Comparison of ENCODE assay signal across 8 cellular contexts in genomic region chr11:125123947-125124633, GRCh38. TPM values are rescaled to one million over a fixed set of nuclear protein-coding genes. Genes with fewer than 3 reads are reported as not detected.
DNase-seq lines count a peak whose midpoint lies in the region; ATAC-seq lines count a peak whose summit lies in the region.

No MANE protein-coding gene starts in this region.

- H3K4me1 Mint-ChIP-seq in activated CD8-positive, alpha-beta T cell treated with anti-CD3 and anti-CD28 coated beads, Interleukin-2, amount 10 ng/mL, durations not matched to agents 7 days and 5 days (ENCODE audit: low read depth), result no peaks in the 10 kb centered on the region

- no peak overlapping the region for H3K27ac Mint-ChIP-seq in activated CD8-positive, alpha-beta T cell treated with anti-CD3 and anti-CD28 coated beads, Interleukin-2, amount 10 ng/mL, durations not matched to agents 7 days and 5 days

- no peaks in the 10 kb centered on the region for H3K36me3 Mint-ChIP-seq in activated CD8-positive, alpha-beta T cell treated with anti-CD3 and anti-CD28 coated beads, Interleukin-2, amount 10 ng/mL, durations not matched to agents 7 days and 5 days (ENCODE audit: low read depth)

- peak; percentile 16 to 43 (median 26) for DNase-seq in NCI-H1417 (lab: John Stamatoyannopoulos, UW)
- no peak for DNase-seq in NCI-H1417 treated with DMSO at 0.1 percent for 48 hours (lab: John Stamatoyannopoulos, UW)
- DNase-seq in NCI-H2081 (lab: John Stamatoyannopoulos, UW), result peak; percentile 49 to 82
- peak; percentile 53 for DNase-seq in activated CD8-positive, alpha-beta T cell treated with anti-CD3 and anti-CD28 coated beads, Interleukin-2, amount 10 ng/mL, durations not matched to agents 7 days and 5 days
- peak; percentile 56 for DNase-seq in globus pallidus (ENCODE audit: low spot score)
- DNase-seq in pulmonary artery endothelial cell (ENCODE audit: low read depth, low spot score), result peak; percentile 39

- CTCF ChIA-PET in activated CD8-positive, alpha-beta T cell treated with anti-CD3 and anti-CD28 coated beads, Interleukin-2, amount 10 ng/mL, durations not matched to agents 7 days and 5 days (lab: Charles Lee), result interaction anchor here (0.7 to 4.8 kb wide), 20 partner anchors 9 to 555 kb away, joined by 3 to 54 read pairs (median 6); partner anchors contain the start of genes CCDC15, OR8A1, SLC37A2 and TMEM218

- H3K4me3 Mint-ChIP-seq in activated CD8-positive, alpha-beta T cell treated with anti-CD3 and anti-CD28 coated beads, Interleukin-2, amount 10 ng/mL, durations not matched to agents 7 days and 5 days, result no peak overlapping the region

- ATAC-seq in HG02571 (IDR thresholded peaks at IDR 0.05; ENCODE audit: unreplicated experiment), result peak; percentile 82
- ATAC-seq in activated CD8-positive, alpha-beta T cell treated with anti-CD3 and anti-CD28 coated beads, Interleukin-2, amount 10 ng/mL, durations not matched to agents 7 days and 5 days, result peak; percentile 77
- ATAC-seq in HG03097 (IDR thresholded peaks at IDR 0.05; ENCODE audit: low FRiP score, unreplicated experiment), result no peak

- POLR2A ChIA-PET in activated CD8-positive, alpha-beta T cell treated with anti-CD3 and anti-CD28 coated beads, Interleukin-2, amount 10 ng/mL, durations not matched to agents 7 days and 5 days (lab: Charles Lee), result no interaction called here

- no peaks in the 10 kb centered on the region for H3K9me3 Mint-ChIP-seq in activated CD8-positive, alpha-beta T cell treated with anti-CD3 and anti-CD28 coated beads, Interleukin-2, amount 10 ng/mL, durations not matched to agents 7 days and 5 days (ENCODE audit: insufficient read depth)

- H3K27me3 Mint-ChIP-seq in activated CD8-positive, alpha-beta T cell treated with anti-CD3 and anti-CD28 coated beads, Interleukin-2, amount 10 ng/mL, durations not matched to agents 7 days and 5 days (ENCODE audit: low read depth), result peaks cover 22% of the 10 kb centered on the region

RNA-seq across cellular contexts. Expression of gene TMEM218, which starts 12.7 kb away (rescaled TPM):
- total RNA-seq in activated CD8-positive, alpha-beta T cell treated with anti-CD3 and anti-CD28 coated beads, Interleukin-2, amount 10 ng/mL, durations not matched to agents 7 days and 5 days, result 10 to 100 TPM; 14.9 to 17.4 TPM
- total RNA-seq in pulmonary artery endothelial cell, result 19.6 and 27.6 TPM in 2 replicates

RNA-seq across cellular contexts. Expression of gene PKNOX2, which starts 40.5 kb away (rescaled TPM):
- total RNA-seq in activated CD8-positive, alpha-beta T cell treated with anti-CD3 and anti-CD28 coated beads, Interleukin-2, amount 10 ng/mL, durations not matched to agents 7 days and 5 days, result not detected
- total RNA-seq in pulmonary artery endothelial cell, result not detected in 2 replicates
